8 cellular contexts compared by ENCODE assay signal in genomic region chr6:142301421-142302391, GRCh38. TPM values are rescaled to one million over a fixed set of nuclear protein-coding genes. Genes with fewer than 3 reads are reported as not detected.
DNase-seq lines count a peak whose midpoint lies in the region; ATAC-seq and TF ChIP-seq lines count a peak whose summit lies in the region.

TSS of gene ADGRG6 (plus strand) at chr6:142302007. CDS start at chr6:142302330, 323 bp downstream.

- H3K4me3 Mint-ChIP-seq in activated CD4-positive, alpha-beta memory T cell treated with anti-CD3 and anti-CD28 coated beads for 36 hours = peak within 1 kb of the TSS; percentile 76
- H3K4me3 Mint-ChIP-seq in endothelial cell (ENCODE audit: unreplicated experiment) = peak within 1 kb of the TSS; percentile 93

- H3K27me3 Mint-ChIP-seq in activated CD4-positive, alpha-beta memory T cell treated with anti-CD3 and anti-CD28 coated beads for 36 hours = peaks cover 26% of the 10 kb centered on the region
- peaks cover 19% of the 10 kb centered on the region for H3K27me3 Mint-ChIP-seq in endothelial cell (ENCODE audit: unreplicated experiment)

- H3K9me3 ChIP-seq in mucosa of rectum (ENCODE audit: control insufficient read depth in 2 of 2, low read length in 2 of 2) = no peaks in the 10 kb centered on the region

- peak within 1 kb of the TSS; percentile 35 to 59 for H3K27ac ChIP-seq in mucosa of rectum (ENCODE audit: low read depth in 2 of 2, low read length in 2 of 2)

- H3K9ac ChIP-seq in mucosa of rectum (ENCODE audit: low read depth in 1 of 2, low read length in 2 of 2) = peak within 1 kb of the TSS; percentile 47 to 72

- no peak within 1 kb of the TSS for H3K27ac Mint-ChIP-seq in activated CD4-positive, alpha-beta memory T cell treated with anti-CD3 and anti-CD28 coated beads for 36 hours
- H3K27ac Mint-ChIP-seq in endothelial cell (ENCODE audit: unreplicated experiment) = no peak within 1 kb of the TSS

- H3K36me3 Mint-ChIP-seq in activated CD4-positive, alpha-beta memory T cell treated with anti-CD3 and anti-CD28 coated beads for 36 hours = no peaks in the 10 kb centered on the region
- no peaks in the 10 kb centered on the region for H3K36me3 Mint-ChIP-seq in endothelial cell (ENCODE audit: low read depth, unreplicated experiment)

- CTCF ChIA-PET in activated CD4-positive, alpha-beta memory T cell treated with anti-CD3 and anti-CD28 coated beads for 36 hours (lab: Charles Lee) = interaction anchor here (0.9 to 1.4 kb wide), 2 partner anchors 146 to 155 kb away, joined by 4 to 5 read pairs; no protein-coding TSS in a partner anchor

- POLR2A ChIA-PET in activated CD4-positive, alpha-beta memory T cell treated with anti-CD3 and anti-CD28 coated beads for 36 hours (lab: Charles Lee) = interaction anchor here (0.5 kb wide), 1 partner anchor 21 kb away, joined by 6 read pairs; no protein-coding TSS in a partner anchor

- peaks cover 0 to 9% of the 10 kb centered on the region in 2 donors for H3K4me1 ChIP-seq in mucosa of rectum (ENCODE audit: control insufficient read depth in 2 of 2, insufficient read depth in 2 of 2, low read length in 2 of 2)

- peak; percentile 70 for DNase-seq in EL
- peak; percentile 58 for DNase-seq in activated CD4-positive, alpha-beta memory T cell treated with anti-CD3 and anti-CD28 coated beads for 36 hours
- peak; percentile 28 for DNase-seq in endothelial cell (ENCODE audit: low spot score)
- peak; percentile 72 for DNase-seq in stimulated activated naive CD8-positive, alpha-beta T cell treated with anti-CD3 and anti-CD28 coated beads, Interleukin-15, Interleukin-2, amounts not matched to agents 100 U/mL and 50 U/mL, for 24 hours
- no peak for DNase-seq in medulla oblongata (ENCODE audit: extremely low spot score)

- H3K36me3 ChIP-seq in mucosa of rectum (ENCODE audit: control insufficient read depth in 2 of 2, insufficient read depth in 2 of 2, low read length in 2 of 2) = no peaks in the 10 kb centered on the region

- H3K4me3 ChIP-seq in mucosa of rectum (ENCODE audit: low read length in 2 of 2) = peak within 1 kb of the TSS; percentile 71 to 83

- ATAC-seq in GM21825 (IDR thresholded peaks at IDR 0.05; ENCODE audit: unreplicated experiment) = peak; percentile 83
- ATAC-seq in stimulated activated naive CD8-positive, alpha-beta T cell treated with anti-CD3 and anti-CD28 coated beads, Interleukin-15, Interleukin-2, amounts not matched to agents 100 U/mL and 50 U/mL, for 24 hours = peak; percentile 86

- TF ChIP-seq CTCF in LNCAP (IDR thresholded peaks at IDR 0.05) (peak; percentile 37; the same call in 1 of the 2 replicates), endothelial cell (IDR thresholded peaks at IDR 0.05; ENCODE audit: unreplicated experiment) (no peak)

- peaks cover 0 to 3% of the 10 kb centered on the region in 2 donors for H3K27me3 ChIP-seq in mucosa of rectum (ENCODE audit: control insufficient read depth in 2 of 2, insufficient read depth in 2 of 2, low read length in 2 of 2)

- intact Hi-C loops in activated CD4-positive, alpha-beta memory T cell treated with anti-CD3 and anti-CD28 coated beads for 36 hours (cut with micrococcal nuclease) = loop anchor here (5.0 kb wide), 2 partner anchors 96 to 154 kb away; partner anchors contain the start of genes NMBR and VTA1

- peaks cover 2% of the 10 kb centered on the region for H3K4me1 Mint-ChIP-seq in activated CD4-positive, alpha-beta memory T cell treated with anti-CD3 and anti-CD28 coated beads for 36 hours (ENCODE audit: low read depth)
- H3K4me1 Mint-ChIP-seq in endothelial cell (ENCODE audit: unreplicated experiment) = peaks cover 3% of the 10 kb centered on the region

- no peaks in the 10 kb centered on the region for H3K9me3 Mint-ChIP-seq in activated CD4-positive, alpha-beta memory T cell treated with anti-CD3 and anti-CD28 coated beads for 36 hours
- H3K9me3 Mint-ChIP-seq in endothelial cell (ENCODE audit: unreplicated experiment) = no peaks in the 10 kb centered on the region

RNA-seq across cellular contexts. Expression of gene ADGRG6, which starts in this region (rescaled TPM):
- under 1 TPM; 0.12 to 0.55 TPM for total RNA-seq in activated CD4-positive, alpha-beta memory T cell treated with anti-CD3 and anti-CD28 coated beads for 36 hours
- 8.8 TPM for total RNA-seq in endothelial cell (ENCODE audit: unreplicated experiment)

Comparison
In these comparisons a context has a peak if more than half of its experiments do, and no peak if none do; other contexts are left out.
1. Peak in DNase-seq in activated CD4-positive, alpha-beta memory T cell treated with anti-CD3 and anti-CD28 coated beads for 36 hours; RNA of the gene not detected or under 1 TPM.